8 cellular contexts compared by ENCODE assay signal in genomic region chr6:73652637-73653570, GRCh38.
DNase-seq lines count a peak whose midpoint lies in the region; ATAC-seq and TF ChIP-seq lines count a peak whose summit lies in the region.

No MANE protein-coding gene starts in this region.

- ATAC-seq in GM18907 (IDR thresholded peaks at IDR 0.05; ENCODE audit: unreplicated experiment): peak; percentile 52
- ATAC-seq in HG03175 (IDR thresholded peaks at IDR 0.05; ENCODE audit: unreplicated experiment): peak; percentile 45

- DNase-seq in AG10803 (ENCODE audit: low read depth): peak; percentile 43
- DNase-seq in NCI-H446 (lab: John Stamatoyannopoulos, UW): peak; percentile 4 to 5
- DNase-seq in activated CD4-positive, alpha-beta T cell treated with anti-CD3 and anti-CD28 coated beads for 1 hour: peak; percentile 36
- DNase-seq in coronary artery (ENCODE audit: low spot score): peak; percentile 79
- DNase-seq in left kidney (ENCODE audit: low read depth, low spot score): peak; percentile 82
- DNase-seq in stimulated activated CD4-positive, alpha-beta T cell treated with anti-CD3 and anti-CD28 coated beads, Interleukin-4, amount 100 ng/mL, for 1 hour: peak; percentile 56

- peak overlapping the region; percentile 98 to 99 for H3K27ac ChIP-seq in coronary artery

- peak; percentile 61 for TF ChIP-seq CTCF in AG10803 (conservative IDR thresholded peaks at IDR 0.05; ENCODE audit: low read length)
- TF ChIP-seq CTCF in coronary artery (IDR thresholded peaks at IDR 0.05): no peak

- H3K4me3 ChIP-seq in AG10803 (ENCODE audit: low read length) (peak overlapping the region; percentile 91), coronary artery (peak overlapping the region; percentile 99)

Comparison
In these comparisons a context has a peak if more than half of its experiments do, and no peak if none do; other contexts are left out.
1. Peak in every context shown above with its lines: DNase-seq, ATAC-seq, H3K4me3 ChIP-seq and H3K27ac ChIP-seq.
2. DNase-seq: peak in every context shown above with its lines; median percentile 82 in left kidney; 79 in coronary artery; 56 in stimulated activated CD4-positive, alpha-beta T cell treated with anti-CD3 and anti-CD28 coated beads, Interleukin-4, amount 100 ng/mL, for 1 hour; 43 in AG10803; 36 in activated CD4-positive, alpha-beta T cell treated with anti-CD3 and anti-CD28 coated beads for 1 hour; 4 in NCI-H446.